ENCODE assay signal across 8 cellular contexts in genomic region chr3:71725279-71725991, GRCh38. TPM values are rescaled to one million over a fixed set of nuclear protein-coding genes. Genes with fewer than 3 reads are reported as not detected.
DNase-seq lines count a peak whose midpoint lies in the region; ATAC-seq lines count a peak whose summit lies in the region.

Gene EIF4E3, minus strand, starts transcription at chr3:71725402. Its CDS starts 35 bp downstream, at chr3:71725367.

- H3K4me3 ChIP-seq in skeletal muscle tissue (ENCODE audit: low read length in 3 of 3): peak within 1 kb of the TSS; percentile 80 to 93 (median 90)

- ATAC-seq in GM18502 (IDR thresholded peaks at IDR 0.05; ENCODE audit: poor library complexity, unreplicated experiment) (peak; percentile 52), HG02870 (IDR thresholded peaks at IDR 0.05; ENCODE audit: unreplicated experiment) (peak; percentile 46)

- DNase-seq in T-helper 1 cell (peak; percentile 20 to 58 (median 29)), T47D (ENCODE audit: low read depth in 1 of 2, low spot score in 1 of 2) (peak; percentile 27 to 62), iPS-NIHi7 (ENCODE audit: extremely low spot score) (peak; percentile 83), SW 1271 (lab: John Stamatoyannopoulos, UW) (no peak)
- DNase-seq in NK-92 treated with Interleukin-12 subunit alpha and Interleukin-12 subunit beta, amount 100 ng/mL, for 24 hours (lab: John Stamatoyannopoulos, UW): no peak

- peaks cover 0 to 3% (median 0%) of the 10 kb centered on the region in 3 donors for H3K27me3 ChIP-seq in skeletal muscle tissue (ENCODE audit: control insufficient read depth in 3 of 3, insufficient read depth in 3 of 3, low read length in 3 of 3)

- H3K36me3 ChIP-seq in skeletal muscle tissue (ENCODE audit: control insufficient read depth in 3 of 3, insufficient read depth in 3 of 3, low read length in 3 of 3): no peaks in the 10 kb centered on the region

- in situ Hi-C loops in T47D (cut with HindIII; ENCODE audit: low pct_unique_long_range_greater_than_20kb, low sequenced_read_pairs): no loop called here

- peak within 1 kb of the TSS; percentile 81 to 89 (median 87) for H3K9ac ChIP-seq in skeletal muscle tissue (ENCODE audit: low read depth in 1 of 3, low read length in 3 of 3)

- H3K4me1 ChIP-seq in skeletal muscle tissue (ENCODE audit: control insufficient read depth in 3 of 3, insufficient read depth in 3 of 3, low read length in 3 of 3): peaks cover 9 to 34% (median 18%) of the 10 kb centered on the region in 3 donors

- H3K9me3 ChIP-seq in skeletal muscle tissue (ENCODE audit: control insufficient read depth in 3 of 3, low read length in 3 of 3): no peaks in the 10 kb centered on the region

- peak within 1 kb of the TSS; percentile 43 for H3K27ac ChIP-seq in skeletal muscle tissue (ENCODE audit: low read depth, low read length)

RNA-seq across cellular contexts. Expression of gene EIF4E3, which starts in this region (rescaled TPM):
- 2.6 TPM for total RNA-seq in skeletal muscle tissue

Comparison
In these comparisons a context has a peak if more than half of its experiments do, and no peak if none do; other contexts are left out.
1. DNase-seq: peak in T-helper 1 cell (5 of 5), T47D (2 of 2) and iPS-NIHi7 (single experiment); none in SW 1271 (0 of 2) and NK-92 treated with Interleukin-12 subunit alpha and Interleukin-12 subunit beta, amount 100 ng/mL, for 24 hours (single experiment).